Comparison of ENCODE assay signal across 1 cellular context in the genomic region with DNA sequence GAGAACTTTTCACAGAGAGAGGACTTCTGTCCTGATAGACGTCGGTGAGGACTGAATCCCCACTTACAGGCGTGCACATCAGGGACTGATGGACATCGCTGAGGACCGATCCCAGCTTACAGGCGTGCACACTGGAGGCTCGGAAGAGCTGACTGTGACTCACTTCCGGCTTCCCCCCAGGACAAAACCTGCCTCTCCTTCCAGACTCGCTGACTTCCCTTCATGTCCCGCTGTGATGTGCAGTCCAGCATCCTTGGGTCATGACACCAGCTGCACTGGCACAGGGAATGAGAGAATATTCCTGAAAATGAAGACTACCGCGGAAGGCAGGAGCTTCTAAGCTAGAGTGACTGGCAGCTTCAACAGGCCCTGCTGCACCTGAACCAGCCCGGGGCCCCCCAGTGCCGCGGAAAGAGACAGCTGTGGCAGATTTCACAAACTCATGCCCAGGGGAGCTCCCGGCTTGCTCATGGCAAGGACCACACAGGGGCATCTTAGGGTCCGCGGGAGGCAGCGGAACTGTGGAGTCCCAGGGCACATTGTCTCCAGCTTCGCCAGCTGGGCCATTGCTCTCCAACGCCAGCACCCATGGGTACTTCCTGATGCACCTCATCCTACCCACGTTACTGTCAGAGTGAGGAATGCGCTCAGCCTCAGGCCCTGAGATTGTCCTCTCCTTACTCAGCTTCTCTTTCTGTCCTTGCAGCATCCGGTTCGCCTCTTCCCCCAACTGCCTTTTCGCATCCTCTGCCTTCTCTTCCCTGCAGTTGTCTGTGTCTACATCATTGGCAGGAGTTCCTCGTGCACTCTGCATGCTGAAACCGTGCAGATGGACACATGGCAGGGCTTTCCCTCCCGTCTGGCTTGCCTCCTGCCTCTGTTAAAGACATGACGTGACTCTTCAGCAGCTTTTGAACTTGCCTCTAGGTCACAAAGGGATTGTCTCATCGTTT.
TF ChIP-seq lines count a peak whose summit lies in the region.

No MANE protein-coding gene starts in this region.

TF ChIP-seq in IMR-90, 13 proteins besides CTCF, POLR2A, EP300 and RAD21:
- TF ChIP-seq RCOR1 (IDR thresholded peaks at IDR 0.05; ENCODE audit: insufficient replicate concordance, low read length) (no peak), MAZ (IDR thresholded peaks at IDR 0.05; ENCODE audit: borderline replicate concordance, low read depth, low read length) (no peak), CEBPB (IDR thresholded peaks at IDR 0.05; ENCODE audit: low read depth, low read length) (no peak), FOS (IDR thresholded peaks at IDR 0.05; ENCODE audit: low read depth, low read length) (no peak), CHD1 (IDR thresholded peaks at IDR 0.05; ENCODE audit: low read depth, low read length) (no peak), BHLHE40 (IDR thresholded peaks at IDR 0.05; ENCODE audit: low read depth, low read length) (no peak), RFX5 (IDR thresholded peaks at IDR 0.05; ENCODE audit: low read depth, low read length) (no peak), SMC3 (IDR thresholded peaks at IDR 0.05; ENCODE audit: low read depth, low read length) (no peak), MAFK (IDR thresholded peaks at IDR 0.05; ENCODE audit: low read depth, low read length) (no peak), NFE2L2 (IDR thresholded peaks at IDR 0.05; ENCODE audit: low read depth, low read length) (no peak)
- TF ChIP-seq, protein P1, sequence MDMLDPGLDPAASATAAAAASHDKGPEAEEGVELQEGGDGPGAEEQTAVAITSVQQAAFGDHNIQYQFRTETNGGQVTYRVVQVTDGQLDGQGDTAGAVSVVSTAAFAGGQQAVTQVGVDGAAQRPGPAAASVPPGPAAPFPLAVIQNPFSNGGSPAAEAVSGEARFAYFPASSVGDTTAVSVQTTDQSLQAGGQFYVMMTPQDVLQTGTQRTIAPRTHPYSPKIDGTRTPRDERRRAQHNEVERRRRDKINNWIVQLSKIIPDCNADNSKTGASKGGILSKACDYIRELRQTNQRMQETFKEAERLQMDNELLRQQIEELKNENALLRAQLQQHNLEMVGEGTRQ (IDR thresholded peaks at IDR 0.05; ENCODE audit: low read depth, low read length): no peak
